In the genomic region with DNA sequence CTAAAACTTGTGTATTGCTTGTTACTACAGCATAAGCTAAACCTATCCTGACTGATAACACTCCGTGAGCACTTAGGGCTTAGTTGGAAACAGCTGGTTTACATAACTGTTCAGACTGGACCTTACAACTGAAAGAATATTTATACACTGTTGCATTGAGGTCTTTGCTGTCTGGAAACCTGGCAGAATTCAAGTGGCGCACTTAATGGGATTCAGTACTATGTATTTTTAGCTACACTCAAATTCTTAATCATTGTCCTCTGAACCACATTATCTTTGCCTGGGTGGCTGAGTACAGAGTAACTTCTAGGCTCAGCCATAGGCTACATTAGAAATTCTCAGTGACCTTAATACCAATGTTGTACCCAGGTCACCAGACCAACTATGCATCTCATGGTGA, we compare ENCODE assay signal across 21 cellular contexts.
"Had no signal": no experiment of that assay in that cellular context is flagged by ENCODE, and none has a peak within 500 bp of the region (broad histone marks: within the 10 kb centered on the region; RNA-seq: fewer than 3 reads in every experiment).

No MANE protein-coding gene starts in this region.

- ATAC-seq: left colon; mucosa of descending colon; natural killer cell treated with Interleukin-12 subunit alpha and Interleukin-12 subunit beta and Interleukin-15 and Interleukin-18, amount 100 ng/mL, for 72 hours; stimulated activated effector memory CD8-positive, alpha-beta T cell treated with anti-CD3 and anti-CD28 coated beads, Interleukin-12 subunit alpha, Interleukin-12 subunit beta, amount 100 ng/mL, for 72 hours had no signal

- H3K4me1 ChIP-seq: esophagus squamous epithelium, parathyroid adenoma, sigmoid colon, stomach, thyroid gland, vagina had no signal

- H3K4me3 ChIP-seq: coronary artery, esophagus squamous epithelium, hepatocyte, mucosa of descending colon, sigmoid colon, stomach, thyroid gland, vagina had no signal

- H3K27me3 ChIP-seq: hepatocyte, stomach, thyroid gland, vagina had no signal

- H3K27ac ChIP-seq: coronary artery, esophagus squamous epithelium, hepatocyte, parathyroid adenoma, sigmoid colon, stomach, thyroid gland, vagina had no signal

- H3K9me3 ChIP-seq: esophagus squamous epithelium, mucosa of descending colon, sigmoid colon, stomach, thyroid gland, vagina had no signal

- DNase-seq: dermis blood vessel endothelial cell; effector memory CD4-positive, alpha-beta T cell; erythroblast; esophagus squamous epithelium; foreskin melanocyte; left colon; mesenchymal stem cell; mucosa of descending colon; naive B cell; sigmoid colon; stimulated activated CD4-positive, alpha-beta T cell treated with anti-CD3 and anti-CD28 coated beads, Interleukin-2, amount 100 ng/mL, for 24 hours; stimulated activated CD4-positive, alpha-beta T cell treated with anti-CD3 and anti-CD28 coated beads, Interleukin-4, amount 100 ng/mL, for 24 hours; stimulated activated naive CD4-positive, alpha-beta T cell treated with Interleukin-2 at 50 U/mL for 16 hours; stomach; thyroid gland had no signal
